ENCODE assay signal across 8 cellular contexts in the genomic region with DNA sequence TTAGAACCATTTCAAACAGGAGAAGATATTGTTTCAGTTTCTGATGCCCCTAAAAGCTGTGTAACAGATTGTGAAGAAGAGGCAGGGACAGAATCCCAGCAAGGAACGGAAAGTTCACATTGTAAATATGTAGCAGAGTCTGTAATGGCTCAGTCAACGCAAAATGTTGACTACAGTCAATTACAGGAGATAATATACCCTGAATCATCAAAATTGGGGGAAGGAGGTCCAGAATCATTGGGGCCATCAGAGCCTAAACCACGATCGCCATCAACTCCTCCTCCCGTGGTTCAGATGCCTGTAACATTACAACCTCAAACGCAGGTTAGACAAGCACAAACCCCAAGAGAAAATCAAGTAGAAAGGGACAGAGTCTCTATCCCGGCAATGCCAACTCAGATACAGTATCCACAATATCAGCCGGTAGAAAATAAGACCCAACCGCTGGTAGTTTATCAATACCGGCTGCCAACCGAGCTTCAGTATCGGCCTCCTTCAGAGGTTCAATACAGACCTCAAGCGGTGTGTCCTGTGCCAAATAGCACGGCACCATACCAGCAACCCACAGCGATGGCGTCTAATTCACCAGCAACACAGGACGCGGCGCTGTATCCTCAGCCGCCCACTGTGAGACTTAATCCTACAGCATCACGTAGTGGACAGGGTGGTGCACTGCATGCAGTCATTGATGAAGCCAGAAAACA. TPM values are rescaled to one million over a fixed set of nuclear protein-coding genes. Genes with fewer than 3 reads are reported as not detected.
DNase-seq lines count a peak whose midpoint lies in the region; ATAC-seq, FAIRE-seq and TF ChIP-seq lines count a peak whose summit lies in the region.

No MANE protein-coding gene starts in this region.

- TF ChIP-seq POLR2A in ovary (IDR thresholded peaks at IDR 0.05), result peak; percentile 25
- no peak for TF ChIP-seq POLR2A in testis (IDR thresholded peaks at IDR 0.05)

- peak; percentile 76 for DNase-seq in ACHN
- peak; percentile 52 for DNase-seq in LNCaP clone FGC (ENCODE audit: low read depth)
- DNase-seq in SHP77 (lab: John Stamatoyannopoulos, UW), result peak; percentile 82 to 83
- peak; percentile 89 for DNase-seq in activated effector memory CD4-positive, alpha-beta T cell treated with anti-CD3 and anti-CD28 coated beads, Interleukin-2, amount 50 U/mL, for 16 hours
- peak; percentile 52 to 68 for DNase-seq in frontal cortex (ENCODE audit: low spot score in 2 of 2)
- DNase-seq in ovary, result peak; percentile 80 to 87 (median 82)
- DNase-seq in testis, result peak; percentile 94

- peak; percentile 73 for ATAC-seq in GM18907 (IDR thresholded peaks at IDR 0.05; ENCODE audit: unreplicated experiment)

- H3K9me3 ChIP-seq in ovary (no peaks in the 10 kb centered on the region), testis (no peaks in the 10 kb centered on the region)

- intact Hi-C loops in ovary (cut with DNase I) (loop anchor here in 3 of 4 donors (5.0 to 10.0 kb wide), 5 partner anchors 104 to 306 kb away; no protein-coding TSS in a partner anchor), testis (cut with DNase I; ENCODE audit: low total_unique reads) (no loop called here)

- 16 to 18% (median 17%) methylated on average over 21 of the region's 21 CpGs for WGBS in ovary, 3 donors
- 21 to 54% methylated on average over 12 to 21 of the region's 21 CpGs for WGBS in testis, 2 donors

- no peak for TF ChIP-seq EP300 in ovary (IDR thresholded peaks at IDR 0.05)

- H3K27me3 ChIP-seq in ovary (no peaks in the 10 kb centered on the region), testis (no peaks in the 10 kb centered on the region)

- H3K4me1 ChIP-seq in ovary (ENCODE audit: insufficient read depth), result peaks cover 28% of the 10 kb centered on the region
- H3K4me1 ChIP-seq in testis, result peaks cover 62% of the 10 kb centered on the region

- H3K4me3 ChIP-seq in LNCaP clone FGC (ENCODE audit: low read depth, low read length), result no peak overlapping the region
- no peak overlapping the region for H3K4me3 ChIP-seq in ovary
- H3K4me3 ChIP-seq in testis, result no peak overlapping the region

- no peaks in the 10 kb centered on the region for H3K36me3 ChIP-seq in ovary
- H3K36me3 ChIP-seq in testis (ENCODE audit: low read depth, missing control alignments), result no peaks in the 10 kb centered on the region

- in situ Hi-C loops in ACHN (cut with HindIII; ENCODE audit: low pct_ligation_motif_present, low pct_unique_long_range_greater_than_20kb, low sequenced_read_pairs), result no loop called here

- TF ChIP-seq CTCF in LNCaP clone FGC (IDR thresholded peaks at IDR 0.05; ENCODE audit: control insufficient read depth, extremely low read depth, insufficient read depth) (peak; percentile 99), ovary (IDR thresholded peaks at IDR 0.05) (peak; percentile 82 to 97 (median 97)), testis (IDR thresholded peaks at IDR 0.05) (peak; percentile 83 to 99 (median 96))

- H3K27ac ChIP-seq in ovary (peak overlapping the region in 1 of 2 donors; percentile 88), testis (peak overlapping the region; percentile 80 to 83)

- FAIRE-seq in frontal cortex (lab: Jason Lieb, UNC), result no peak

RNA-seq across cellular contexts. Expression of a gene that starts 40.8 kb away (rescaled TPM):
- total RNA-seq in frontal cortex (not detected), ovary (under 1 TPM in 1 of 7 donors, not detected in 6; 0.34 TPM), testis (10 to 100 TPM in 1 of 2 donors, 1 to 10 TPM in 1; 6.9 to 24.6 TPM)
- polyA plus RNA-seq in ovary (not detected), testis (ENCODE audit: insufficient read depth, low read depth, low replicate concordance) (36.9 TPM)
